Comparison of ENCODE assay signal across 15 cellular contexts in the genomic region with DNA sequence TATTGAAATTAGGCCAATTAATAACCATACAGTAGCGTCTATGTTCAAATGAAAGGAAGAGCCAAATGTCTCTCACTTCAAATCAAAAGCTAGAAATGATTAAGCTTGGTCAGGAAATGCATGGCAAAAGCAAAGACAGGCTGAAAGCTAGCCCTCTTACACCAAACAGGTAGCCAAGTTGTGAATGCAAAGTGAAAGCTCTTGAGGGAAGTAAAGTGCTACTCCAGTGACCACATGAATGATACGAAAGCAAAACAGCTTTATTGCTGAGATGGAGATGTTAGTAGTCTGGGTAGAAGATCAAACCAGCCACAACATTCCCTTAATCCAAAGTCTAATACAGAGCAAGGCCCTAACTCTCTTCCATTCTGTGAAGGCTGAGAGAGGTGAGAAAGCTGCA.
A peak's percentile ranks its signal among the peaks of the same experiment; 100 is the strongest.
DNase-seq lines count a peak whose midpoint lies in the region; ATAC-seq and TF ChIP-seq lines count a peak whose summit lies in the region.
"Had no signal": no experiment of that assay in that cellular context is flagged by ENCODE, and none has a peak within 500 bp of the region (broad histone marks: within the 10 kb centered on the region; RNA-seq: fewer than 3 reads in every experiment).

No MANE protein-coding gene starts in this region.

- H3K27me3 ChIP-seq in endodermal cell (ENCODE audit: control insufficient read depth, insufficient read depth, low read length, poor library complexity, severe bottlenecking) = no peaks in the 10 kb centered on the region
- H3K27me3 ChIP-seq in right lobe of liver = no peaks in the 10 kb centered on the region

- TF ChIP-seq CTCF in endodermal cell (conservative IDR thresholded peaks at IDR 0.05) (no peak), GM10266 (IDR thresholded peaks at IDR 0.05; ENCODE audit: control insufficient read depth, insufficient read depth, low read depth, missing control alignments) (no peak), right lobe of liver (IDR thresholded peaks at IDR 0.05) (no peak)
- TF ChIP-seq CTCF in activated CD8-positive, alpha-beta T cell treated with anti-CD3 and anti-CD28 coated beads for 36 hours (IDR thresholded peaks at IDR 0.05) = no peak

- 0% methylated on average over 1 of the region's 2 CpGs for WGBS in endodermal cell (ENCODE audit: insufficient coverage in 1 of 2, insufficient read length in 1 of 2), 2 experiments
- WGBS in right lobe of liver (ENCODE audit: insufficient coverage, low coverage, low lambda C conversion rate, missing lambda C conversion rate) = 30% methylated on average over 2 of the region's 2 CpGs

- H3K9me3 ChIP-seq in endodermal cell (ENCODE audit: control insufficient read depth, low read length) = no peaks in the 10 kb centered on the region
- H3K9me3 ChIP-seq in right lobe of liver = no peaks in the 10 kb centered on the region
- H3K9me3 ChIP-seq: prostate gland had no signal

- no peaks in the 10 kb centered on the region for H3K36me3 Mint-ChIP-seq in endodermal cell (ENCODE audit: low read depth)
- no peaks in the 10 kb centered on the region for H3K36me3 Mint-ChIP-seq in activated CD8-positive, alpha-beta T cell treated with anti-CD3 and anti-CD28 coated beads for 36 hours (ENCODE audit: low read depth)
- H3K36me3 Mint-ChIP-seq: activated naive CD4-positive, alpha-beta T cell treated with anti-CD3 and anti-CD28 coated beads, Interleukin-2, amount 10 ng/mL, durations not matched to agents 7 days and 5 days; CD4-positive, CD25-positive, alpha-beta regulatory T cell had no signal

- H3K27ac Mint-ChIP-seq in endodermal cell = no peak overlapping the region
- H3K27ac Mint-ChIP-seq in activated CD8-positive, alpha-beta T cell treated with anti-CD3 and anti-CD28 coated beads for 36 hours = no peak overlapping the region
- H3K27ac Mint-ChIP-seq: activated naive CD4-positive, alpha-beta T cell treated with anti-CD3 and anti-CD28 coated beads, Interleukin-2, amount 10 ng/mL, durations not matched to agents 7 days and 5 days; CD4-positive, CD25-positive, alpha-beta regulatory T cell had no signal

- peak; percentile 7 for DNase-seq in endodermal cell
- no peak for DNase-seq in activated CD8-positive, alpha-beta T cell treated with anti-CD3 and anti-CD28 coated beads for 36 hours
- no peak for DNase-seq in GM10266 (ENCODE audit: extremely low spot score)
- no peak for DNase-seq in right lobe of liver
- DNase-seq: activated naive CD4-positive, alpha-beta T cell treated with anti-CD3 and anti-CD28 coated beads, Interleukin-2, amount 10 ng/mL, durations not matched to agents 7 days and 5 days; CD4-positive, CD25-positive, alpha-beta regulatory T cell; midbrain; NCI-H1436 treated with DMSO at 0.1 percent for 48 hours; stimulated activated CD4-positive, alpha-beta T cell treated with anti-CD3 and anti-CD28 coated beads, Interleukin-1b, Interleukin-23, amount 100 ng/mL, for 48 hours; stimulated activated naive CD4-positive, alpha-beta T cell had no signal

- H3K4me1 ChIP-seq in endodermal cell (ENCODE audit: control insufficient read depth, insufficient read depth, low read length) (no peaks in the 10 kb centered on the region), right lobe of liver (no peaks in the 10 kb centered on the region)
- H3K4me1 ChIP-seq: prostate gland had no signal

- POLR2A ChIA-PET in activated CD8-positive, alpha-beta T cell treated with anti-CD3 and anti-CD28 coated beads for 36 hours (lab: Charles Lee) = no interaction called here

- H3K36me3 ChIP-seq in endodermal cell (ENCODE audit: control insufficient read depth, insufficient read depth, low read length) = no peaks in the 10 kb centered on the region
- H3K36me3 ChIP-seq in right lobe of liver = no peaks in the 10 kb centered on the region
- H3K36me3 ChIP-seq: prostate gland had no signal

- H3K9me3 Mint-ChIP-seq in endodermal cell = peaks cover 4% of the 10 kb centered on the region
- H3K9me3 Mint-ChIP-seq in activated CD8-positive, alpha-beta T cell treated with anti-CD3 and anti-CD28 coated beads for 36 hours = no peaks in the 10 kb centered on the region
- H3K9me3 Mint-ChIP-seq: activated naive CD4-positive, alpha-beta T cell treated with anti-CD3 and anti-CD28 coated beads, Interleukin-2, amount 10 ng/mL, durations not matched to agents 7 days and 5 days; central memory CD8-positive, alpha-beta T cell had no signal

- ATAC-seq in GM18907 (IDR thresholded peaks at IDR 0.05; ENCODE audit: unreplicated experiment) = peak; percentile 98
- ATAC-seq in GM21528 (IDR thresholded peaks at IDR 0.05; ENCODE audit: low FRiP score, unreplicated experiment) = peak; percentile 87
- ATAC-seq in HG03097 (IDR thresholded peaks at IDR 0.05; ENCODE audit: low FRiP score, unreplicated experiment) = peak; percentile 98
- ATAC-seq in activated CD8-positive, alpha-beta T cell treated with anti-CD3 and anti-CD28 coated beads for 36 hours = no peak
- no peak for ATAC-seq in right lobe of liver

- no peak overlapping the region for H3K4me3 ChIP-seq in endodermal cell (ENCODE audit: low read length)
- no peak overlapping the region for H3K4me3 ChIP-seq in right lobe of liver
- H3K4me3 ChIP-seq: prostate gland had no signal

- CTCF ChIA-PET in activated CD8-positive, alpha-beta T cell treated with anti-CD3 and anti-CD28 coated beads for 36 hours (lab: Charles Lee) = interaction anchor here (1.0 kb wide), 1 partner anchor 36 kb away, joined by 4 read pairs; no protein-coding TSS in a partner anchor

- H3K27me3 Mint-ChIP-seq in endodermal cell (ENCODE audit: insufficient read depth) = no peaks in the 10 kb centered on the region
- peaks cover 15% of the 10 kb centered on the region for H3K27me3 Mint-ChIP-seq in activated CD8-positive, alpha-beta T cell treated with anti-CD3 and anti-CD28 coated beads for 36 hours
- H3K27me3 Mint-ChIP-seq: activated naive CD4-positive, alpha-beta T cell treated with anti-CD3 and anti-CD28 coated beads, Interleukin-2, amount 10 ng/mL, durations not matched to agents 7 days and 5 days had no signal

- H3K27ac ChIP-seq in endodermal cell (ENCODE audit: low read depth, low read length) (no peak overlapping the region), right lobe of liver (no peak overlapping the region)
- H3K27ac ChIP-seq: prostate gland had no signal

- intact Hi-C loops in activated CD8-positive, alpha-beta T cell treated with anti-CD3 and anti-CD28 coated beads for 36 hours (cut with micrococcal nuclease) = no loop called here
- intact Hi-C loops in right lobe of liver (cut with DNase I) = no loop called here

- TF ChIP-seq POLR2A in right lobe of liver (IDR thresholded peaks at IDR 0.05) = no peak

- no peaks in the 10 kb centered on the region for H3K4me1 Mint-ChIP-seq in endodermal cell
- no peaks in the 10 kb centered on the region for H3K4me1 Mint-ChIP-seq in activated CD8-positive, alpha-beta T cell treated with anti-CD3 and anti-CD28 coated beads for 36 hours (ENCODE audit: low read depth)
- H3K4me1 Mint-ChIP-seq: activated naive CD4-positive, alpha-beta T cell treated with anti-CD3 and anti-CD28 coated beads, Interleukin-2, amount 10 ng/mL, durations not matched to agents 7 days and 5 days; CD4-positive, CD25-positive, alpha-beta regulatory T cell had no signal

- H3K9ac ChIP-seq in endodermal cell (ENCODE audit: extremely low read depth, low read length, poor library complexity, severe bottlenecking) = no peak overlapping the region

- no peak overlapping the region for H3K4me3 Mint-ChIP-seq in endodermal cell
- no peak overlapping the region for H3K4me3 Mint-ChIP-seq in activated CD8-positive, alpha-beta T cell treated with anti-CD3 and anti-CD28 coated beads for 36 hours
- H3K4me3 Mint-ChIP-seq: activated naive CD4-positive, alpha-beta T cell treated with anti-CD3 and anti-CD28 coated beads, Interleukin-2, amount 10 ng/mL, durations not matched to agents 7 days and 5 days; CD4-positive, CD25-positive, alpha-beta regulatory T cell; central memory CD8-positive, alpha-beta T cell had no signal

Comparison
In these comparisons a context has a peak if more than half of its experiments do, and no peak if none do; other contexts are left out.
1. ATAC-seq: peak in GM18907 (single experiment), GM21528 (single experiment) and HG03097 (single experiment); none in activated CD8-positive, alpha-beta T cell treated with anti-CD3 and anti-CD28 coated beads for 36 hours (single experiment) and right lobe of liver (0 of 4).